In the genomic region with DNA sequence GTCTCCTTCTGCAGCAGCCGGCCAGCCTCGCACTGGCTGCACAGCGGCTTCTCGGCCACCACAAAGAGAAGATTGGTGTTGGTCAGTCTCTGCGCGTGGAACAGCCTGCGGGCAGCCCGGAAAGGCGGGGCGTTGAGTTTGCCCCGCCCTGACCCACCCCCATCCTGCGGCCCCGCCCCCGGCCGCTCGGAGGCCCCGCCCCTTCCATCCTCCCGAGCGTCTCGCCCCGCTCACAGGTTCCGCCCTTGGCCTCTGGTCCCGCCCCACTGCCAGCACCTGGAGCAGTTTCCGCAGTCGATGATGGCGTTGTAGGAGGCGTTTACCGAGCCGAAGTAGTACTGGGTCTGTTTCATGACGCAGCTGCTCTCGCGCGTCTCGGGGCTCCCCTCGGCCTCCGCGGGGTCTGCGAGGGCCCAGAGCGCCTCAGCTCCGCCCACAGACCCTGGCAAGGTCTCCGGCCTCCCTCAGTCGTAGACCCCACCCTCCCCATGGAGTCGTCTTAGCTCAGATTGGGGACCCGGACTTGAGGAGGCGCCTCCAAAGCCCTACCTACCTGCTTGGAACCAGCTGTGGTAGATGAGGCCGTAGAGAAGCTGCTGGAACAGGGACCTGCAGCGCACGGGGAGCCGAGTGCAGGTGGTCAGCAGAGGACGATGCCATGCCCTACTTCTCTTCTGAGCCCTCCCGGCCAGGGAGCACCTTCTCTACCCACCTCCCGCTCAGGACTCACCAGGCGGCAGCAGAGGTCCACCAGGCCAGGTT, we compare ENCODE assay signal across 8 cellular contexts. TPM values are rescaled to one million over a fixed set of nuclear protein-coding genes. Genes with fewer than 3 reads are reported as not detected.
DNase-seq lines count a peak whose midpoint lies in the region; ATAC-seq and TF ChIP-seq lines count a peak whose summit lies in the region.

No MANE protein-coding gene starts in this region.

- BruUV-seq in Panc1 (replicated peaks; lab: Mats Ljungman, UMichigan), result no TSS peak

- POLR2A ChIA-PET in Panc1 (lab: Charles Lee), result no interaction called here

- H3K9me3 ChIP-seq in Panc1 (ENCODE audit: control insufficient read depth, insufficient read depth, low read depth, low read length) (no peaks in the 10 kb centered on the region), subcutaneous abdominal adipose tissue (ENCODE audit: control insufficient read depth in 5 of 5, low read length in 5 of 5) (no peaks in the 10 kb centered on the region)

- no peak for TF ChIP-seq CTCF in Panc1 (IDR thresholded peaks at IDR 0.05)
- no peak for TF ChIP-seq CTCF in foreskin fibroblast (IDR thresholded peaks at IDR 0.05; ENCODE audit: low read depth, low read length)

- H3K27ac ChIP-seq in Panc1 (ENCODE audit: low read length) (no peak overlapping the region), subcutaneous abdominal adipose tissue (ENCODE audit: low read depth, low read length) (no peak overlapping the region)

- peak overlapping the region in 1 of 5 donors; percentile 49 for H3K9ac ChIP-seq in subcutaneous abdominal adipose tissue (ENCODE audit: low read length in 5 of 5)

- CTCF ChIA-PET in Panc1 (lab: Charles Lee), result interaction anchor here (0.6 kb wide), 2 partner anchors 11 to 249 kb away, joined by 4 to 7 read pairs; no protein-coding TSS in a partner anchor

- peak overlapping the region; percentile 35 to 58 for H3K4me3 ChIP-seq in Panc1 (ENCODE audit: low read depth in 2 of 2, low read length in 2 of 2)
- peak overlapping the region; percentile 44 to 57 for H3K4me3 ChIP-seq in foreskin fibroblast (ENCODE audit: low read depth in 1 of 2, low read length in 2 of 2)
- peak overlapping the region in 4 of 5 donors; percentile 52 to 71 (median 60) for H3K4me3 ChIP-seq in subcutaneous abdominal adipose tissue (ENCODE audit: low read depth in 1 of 5, low read length in 5 of 5)

- in situ Hi-C loops in Panc1 (cut with HindIII; ENCODE audit: low pct_unique_long_range_greater_than_20kb, low sequenced_read_pairs), result no loop called here

- no peaks in the 10 kb centered on the region for H3K36me3 ChIP-seq in Panc1 (ENCODE audit: control insufficient read depth, insufficient read depth, low read length)
- no peaks in the 10 kb centered on the region for H3K36me3 ChIP-seq in subcutaneous abdominal adipose tissue (ENCODE audit: control insufficient read depth in 5 of 5, insufficient read depth in 5 of 5, low read length in 5 of 5)

- DNase-seq in 8988T (peak; percentile 93), Panc1 (ENCODE audit: low read depth, low spot score) (no peak), foreskin fibroblast (peak; percentile 48 to 85), nucleus accumbens (lab: John Stamatoyannopoulos, UW) (peak in 54 of 56 donors; percentile 12 to 88 (median 62))
- DNase-seq in activated T-helper 9 cell treated with anti-CD3 and anti-CD28 coated beads, Interleukin-2, amount 50 U/mL, for 16 hours (ENCODE audit: low read depth), result peak; percentile 88

- H3K4me1 ChIP-seq in Panc1 (ENCODE audit: control insufficient read depth, insufficient read depth, low read length) (no peaks in the 10 kb centered on the region), subcutaneous abdominal adipose tissue (ENCODE audit: control insufficient read depth in 5 of 5, insufficient read depth in 5 of 5, low read length in 5 of 5) (peaks cover 0 to 14% (median 13%) of the 10 kb centered on the region in 5 donors)

- H3K27me3 ChIP-seq in Panc1 (ENCODE audit: control insufficient read depth, insufficient read depth, low read length) (no peaks in the 10 kb centered on the region), subcutaneous abdominal adipose tissue (ENCODE audit: control insufficient read depth in 5 of 5, insufficient read depth in 4 of 5, low read length in 5 of 5) (peaks cover 12 to 28% (median 18%) of the 10 kb centered on the region in 5 donors)

- ATAC-seq in GM18907 (IDR thresholded peaks at IDR 0.05; ENCODE audit: unreplicated experiment) (peak; percentile 82), HG03139 (IDR thresholded peaks at IDR 0.05; ENCODE audit: unreplicated experiment) (peak; percentile 85), Panc1 (peak; percentile 86)

- intact Hi-C loops in Panc1 (cut with micrococcal nuclease; ENCODE audit: unreplicated experiment), result no loop called here

RNA-seq across cellular contexts. Expression of a gene that starts 5.9 kb away (rescaled TPM):
- total RNA-seq in Panc1 (2021; ENCODE audit: unreplicated experiment), result 30.2 TPM
- polyA plus RNA-seq in Panc1 (2012; ENCODE audit: insufficient read length), result 36.2 TPM

RNA-seq across cellular contexts. Expression of a gene that starts 14.6 kb away (rescaled TPM):
- total RNA-seq in Panc1 (2021; ENCODE audit: unreplicated experiment), result 27.5 TPM
- 30.4 TPM for polyA plus RNA-seq in Panc1 (2012; ENCODE audit: insufficient read length)

RNA-seq across cellular contexts. Expression of a gene that starts 14.7 kb away (rescaled TPM):
- total RNA-seq in Panc1 (2021; ENCODE audit: unreplicated experiment), result 14.6 TPM
- polyA plus RNA-seq in Panc1 (2012; ENCODE audit: insufficient read length), result 22.5 TPM

RNA-seq across cellular contexts. Expression of a gene that starts 19.7 kb away (rescaled TPM):
- total RNA-seq in Panc1 (2021; ENCODE audit: unreplicated experiment), result 3.6 TPM
- polyA plus RNA-seq in Panc1 (2012; ENCODE audit: insufficient read length), result 3.9 TPM

RNA-seq across cellular contexts. Expression of a gene that starts 24.6 kb away (rescaled TPM):
- total RNA-seq in Panc1 (2021; ENCODE audit: unreplicated experiment), result 17.4 TPM
- 15.2 TPM for polyA plus RNA-seq in Panc1 (2012; ENCODE audit: insufficient read length)
